ENCODE assay signal across 37 cellular contexts in genomic region chr1:200333329-200333728, GRCh38.
"Had no signal": no experiment of that assay in that cellular context is flagged by ENCODE, and none has a peak within 500 bp of the region (broad histone marks: within the 10 kb centered on the region; RNA-seq: fewer than 3 reads in every experiment).

No MANE protein-coding gene starts in this region.

- H3K27ac Mint-ChIP-seq: activated CD4-positive, alpha-beta memory T cell treated with anti-CD3 and anti-CD28 coated beads, Interleukin-2, amount 10 ng/mL, durations not matched to agents 7 days and 5 days; activated CD4-positive, alpha-beta T cell treated with anti-CD3 and anti-CD28 coated beads for 36 hours; activated CD4-positive, alpha-beta T cell treated with anti-CD3 and anti-CD28 coated beads, Interleukin-2, amount 10 ng/mL, durations not matched to agents 7 days and 5 days; activated CD8-positive, alpha-beta memory T cell treated with anti-CD3 and anti-CD28 coated beads, Interleukin-2, amount 10 ng/mL, durations not matched to agents 7 days and 5 days; activated CD8-positive, alpha-beta T cell treated with anti-CD3 and anti-CD28 coated beads, Interleukin-2, amount 10 ng/mL, durations not matched to agents 7 days and 5 days; activated naive CD4-positive, alpha-beta T cell treated with anti-CD3 and anti-CD28 coated beads, Interleukin-2, amount 10 ng/mL, durations not matched to agents 7 days and 5 days; activated naive CD4-positive, alpha-beta T cell treated with anti-CD3 and anti-CD28 coated beads, Interleukin-2, amount 50 U/mL, for 24 hours; activated naive CD8-positive, alpha-beta T cell; activated naive CD8-positive, alpha-beta T cell treated with anti-CD3 and anti-CD28 coated beads, Interleukin-2, amount 10 ng/mL, durations not matched to agents 7 days and 5 days; activated naive CD8-positive, alpha-beta T cell treated with anti-CD3 and anti-CD28 coated beads, Interleukin-2, amount 50 U/mL, for 24 hours; activated T-cell treated with anti-CD3 and anti-CD28 coated beads, Interleukin-2, amount 50 U/mL, for 24 hours; activated T-helper 2 cell treated with anti-CD3 and anti-CD28 coated beads, Interferon-gamma antibody, Interleukin-2, Interleukin-4, amounts not matched to agents 10 μg/mL and 5 μg/mL and 100 μg/mL, durations not matched to agents 14 hours and 24 hours and 36 hours; brain; T-helper 1 cell treated with Interleukin-12 subunit alpha and Interleukin-12 subunit beta and Interleukin-4 antibody, amounts not matched to agents 30 μg/mL and 1 μg/mL, for 36 hours; T-helper 2 cell treated with Interferon-gamma antibody and Interleukin-4, amounts not matched to agents 5 μg/mL and 100 μg/mL, for 36 hours had no signal

- H3K27me3 ChIP-seq: ascending aorta, cardiac muscle cell had no signal

- ATAC-seq: activated CD4-positive, alpha-beta T cell treated with anti-CD3 and anti-CD28 coated beads for 36 hours; activated CD4-positive, CD25-positive, alpha-beta regulatory T cell treated with anti-CD3 and anti-CD28 coated beads, Interleukin-2, amount 50 U/mL, for 24 hours; activated CD8-positive, alpha-beta memory T cell treated with anti-CD3 and anti-CD28 coated beads, Interleukin-2, amount 10 ng/mL, durations not matched to agents 7 days and 5 days; activated CD8-positive, alpha-beta T cell treated with anti-CD3 and anti-CD28 coated beads, Interleukin-2, amount 10 ng/mL, durations not matched to agents 7 days and 5 days; activated naive CD8-positive, alpha-beta T cell treated with anti-CD3 and anti-CD28 coated beads, Interleukin-2, amount 50 U/mL, for 24 hours had no signal

- H3K4me3 ChIP-seq: ascending aorta, cardiac muscle cell had no signal

- H3K9me3 Mint-ChIP-seq: activated CD4-positive, alpha-beta memory T cell treated with anti-CD3 and anti-CD28 coated beads, Interleukin-2, amount 10 ng/mL, durations not matched to agents 7 days and 5 days; activated CD4-positive, alpha-beta T cell treated with anti-CD3 and anti-CD28 coated beads, Interleukin-2, amount 10 ng/mL, durations not matched to agents 7 days and 5 days; activated naive CD4-positive, alpha-beta T cell treated with anti-CD3 and anti-CD28 coated beads, Interleukin-2, amount 10 ng/mL, durations not matched to agents 7 days and 5 days; activated naive CD4-positive, alpha-beta T cell treated with anti-CD3 and anti-CD28 coated beads, Interleukin-2, amount 50 U/mL, for 24 hours; activated naive CD8-positive, alpha-beta T cell treated with anti-CD3 and anti-CD28 coated beads, Interleukin-2, amount 10 ng/mL, durations not matched to agents 7 days and 5 days; activated naive CD8-positive, alpha-beta T cell treated with anti-CD3 and anti-CD28 coated beads, Interleukin-2, amount 50 U/mL, for 24 hours; activated T-cell treated with anti-CD3 and anti-CD28 coated beads, Interleukin-2, amount 50 U/mL, for 24 hours; activated T-helper 2 cell treated with anti-CD3 and anti-CD28 coated beads, Interferon-gamma antibody, Interleukin-2, Interleukin-4, amounts not matched to agents 10 μg/mL and 5 μg/mL and 100 μg/mL, durations not matched to agents 14 hours and 24 hours and 36 hours; brain; central memory CD8-positive, alpha-beta T cell; T-helper 1 cell treated with Interleukin-12 subunit alpha and Interleukin-12 subunit beta and Interleukin-4 antibody, amounts not matched to agents 30 μg/mL and 1 μg/mL, for 36 hours; T-helper 2 cell treated with Interferon-gamma antibody and Interleukin-4, amounts not matched to agents 5 μg/mL and 100 μg/mL, for 36 hours had no signal

- H3K9me3 ChIP-seq: ascending aorta had no signal

- H3K27me3 Mint-ChIP-seq: activated CD4-positive, alpha-beta memory T cell treated with anti-CD3 and anti-CD28 coated beads, Interleukin-2, amount 10 ng/mL, durations not matched to agents 7 days and 5 days; activated CD4-positive, alpha-beta T cell treated with anti-CD3 and anti-CD28 coated beads for 36 hours; activated CD4-positive, alpha-beta T cell treated with anti-CD3 and anti-CD28 coated beads, Interleukin-2, amount 10 ng/mL, durations not matched to agents 7 days and 5 days; activated naive CD8-positive, alpha-beta T cell; activated naive CD8-positive, alpha-beta T cell treated with anti-CD3 and anti-CD28 coated beads, Interleukin-2, amount 50 U/mL, for 24 hours; activated T-cell treated with anti-CD3 and anti-CD28 coated beads, Interleukin-2, amount 50 U/mL, for 24 hours; central memory CD8-positive, alpha-beta T cell had no signal

- H3K4me3 Mint-ChIP-seq: activated CD4-positive, alpha-beta memory T cell treated with anti-CD3 and anti-CD28 coated beads, Interleukin-2, amount 10 ng/mL, durations not matched to agents 7 days and 5 days; activated CD4-positive, alpha-beta T cell treated with anti-CD3 and anti-CD28 coated beads for 36 hours; activated CD4-positive, alpha-beta T cell treated with anti-CD3 and anti-CD28 coated beads, Interleukin-2, amount 10 ng/mL, durations not matched to agents 7 days and 5 days; activated CD8-positive, alpha-beta memory T cell treated with anti-CD3 and anti-CD28 coated beads, Interleukin-2, amount 10 ng/mL, durations not matched to agents 7 days and 5 days; activated CD8-positive, alpha-beta T cell treated with anti-CD3 and anti-CD28 coated beads, Interleukin-2, amount 10 ng/mL, durations not matched to agents 7 days and 5 days; activated naive CD4-positive, alpha-beta T cell treated with anti-CD3 and anti-CD28 coated beads, Interleukin-2, amount 10 ng/mL, durations not matched to agents 7 days and 5 days; activated naive CD4-positive, alpha-beta T cell treated with anti-CD3 and anti-CD28 coated beads, Interleukin-2, amount 50 U/mL, for 24 hours; activated naive CD8-positive, alpha-beta T cell; activated naive CD8-positive, alpha-beta T cell treated with anti-CD3 and anti-CD28 coated beads, Interleukin-2, amount 10 ng/mL, durations not matched to agents 7 days and 5 days; activated naive CD8-positive, alpha-beta T cell treated with anti-CD3 and anti-CD28 coated beads, Interleukin-2, amount 50 U/mL, for 24 hours; activated T-cell treated with anti-CD3 and anti-CD28 coated beads, Interleukin-2, amount 50 U/mL, for 24 hours; brain; central memory CD8-positive, alpha-beta T cell; T-helper 1 cell treated with Interleukin-12 subunit alpha and Interleukin-12 subunit beta and Interleukin-4 antibody, amounts not matched to agents 30 μg/mL and 1 μg/mL, for 36 hours; T-helper 2 cell treated with Interferon-gamma antibody and Interleukin-4, amounts not matched to agents 5 μg/mL and 100 μg/mL, for 36 hours had no signal

- DNase-seq: activated CD4-positive, alpha-beta memory T cell treated with anti-CD3 and anti-CD28 coated beads, Interleukin-2, amount 10 ng/mL, durations not matched to agents 7 days and 5 days; activated CD4-positive, alpha-beta T cell treated with anti-CD3 and anti-CD28 coated beads for 1 hour; activated CD4-positive, alpha-beta T cell treated with anti-CD3 and anti-CD28 coated beads for 36 hours; activated CD4-positive, alpha-beta T cell treated with anti-CD3 and anti-CD28 coated beads for 48 hours; activated CD4-positive, alpha-beta T cell treated with anti-CD3 and anti-CD28 coated beads, Interleukin-2, amount 10 ng/mL, durations not matched to agents 7 days and 5 days; activated CD4-positive, alpha-beta T cell treated with anti-CD3 and anti-CD28 coated beads, Interleukin-2, amount 50 U/mL, for 48 hours; activated CD4-positive, CD25-positive, alpha-beta regulatory T cell; activated CD8-positive, alpha-beta memory T cell treated with anti-CD3 and anti-CD28 coated beads for 24 hours; activated CD8-positive, alpha-beta memory T cell treated with anti-CD3 and anti-CD28 coated beads, Interleukin-2, amount 10 ng/mL, durations not matched to agents 7 days and 5 days; activated CD8-positive, alpha-beta memory T cell treated with anti-CD3 and anti-CD28 coated beads, Interleukin-2, amount 50 U/mL, for 48 hours; activated CD8-positive, alpha-beta T cell treated with anti-CD3 and anti-CD28 coated beads, Interleukin-2, amount 10 ng/mL, durations not matched to agents 7 days and 5 days; activated effector memory CD4-positive, alpha-beta T cell treated with Interleukin-2 at 50 U/mL for 16 hours; activated gamma-delta T cell; activated naive CD4-positive, alpha-beta T cell treated with anti-CD3 and anti-CD28 coated beads, Interleukin-2, amount 10 ng/mL, durations not matched to agents 7 days and 5 days; activated naive CD4-positive, alpha-beta T cell treated with Interleukin-2 at 50 U/mL for 16 hours; activated naive CD8-positive, alpha-beta T cell treated with anti-CD3 and anti-CD28 coated beads, Interleukin-2, amount 10 ng/mL, durations not matched to agents 7 days and 5 days; activated naive CD8-positive, alpha-beta T cell treated with anti-CD3 and anti-CD28 coated beads, Interleukin-2, amount 50 U/mL, for 24 hours; activated T-cell treated with anti-CD3 and anti-CD28 coated beads, Interleukin-2, amount 50 U/mL, for 24 hours; activated T-cell treated with anti-CD3 and anti-CD28 coated beads, Interleukin-2, amount 50 U/mL, for 48 hours; amygdala; anterior cingulate cortex; caudate nucleus; cerebellar nuclear complex; T-helper 1 cell; T-helper 2 cell; T-helper 9 cell had no signal

- H3K4me1 ChIP-seq: ascending aorta had no signal

- H3K4me1 Mint-ChIP-seq: central memory CD8-positive, alpha-beta T cell had no signal

- H3K27ac ChIP-seq: ascending aorta, cardiac muscle cell, VCaP had no signal

- H3K36me3 ChIP-seq: ascending aorta, cardiac muscle cell had no signal

- H3K36me3 Mint-ChIP-seq: activated CD8-positive, alpha-beta memory T cell treated with anti-CD3 and anti-CD28 coated beads, Interleukin-2, amount 10 ng/mL, durations not matched to agents 7 days and 5 days; activated naive CD4-positive, alpha-beta T cell treated with anti-CD3 and anti-CD28 coated beads, Interleukin-2, amount 10 ng/mL, durations not matched to agents 7 days and 5 days; activated naive CD4-positive, alpha-beta T cell treated with anti-CD3 and anti-CD28 coated beads, Interleukin-2, amount 50 U/mL, for 24 hours; activated naive CD8-positive, alpha-beta T cell; brain had no signal
